ENCODE assay signal across 8 cellular contexts in the genomic region with DNA sequence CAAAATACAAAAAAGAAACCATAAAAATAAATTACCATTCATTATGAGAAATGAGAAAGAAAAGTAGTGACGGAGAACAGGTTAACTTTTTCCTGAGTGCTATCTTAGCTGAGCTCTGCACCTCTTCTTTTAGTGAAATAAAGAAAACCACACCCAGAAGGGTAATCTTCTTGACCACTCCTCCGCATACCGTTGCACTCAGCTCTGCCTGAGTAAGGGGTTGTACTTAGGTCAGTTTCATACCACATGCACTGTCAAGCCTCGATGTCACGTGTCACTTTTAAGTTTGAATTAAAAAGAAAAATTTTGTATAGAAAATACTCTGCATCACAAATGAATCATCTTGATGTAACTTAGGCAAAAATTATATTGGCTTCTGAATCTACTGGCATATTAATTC. TPM values are rescaled to one million over a fixed set of nuclear protein-coding genes. Genes with fewer than 3 reads are reported as not detected.
DNase-seq lines count a peak whose midpoint lies in the region; ATAC-seq and TF ChIP-seq lines count a peak whose summit lies in the region.

No MANE protein-coding gene starts in this region.

- H3K4me3 Mint-ChIP-seq in mesothelial cell of epicardium = peak overlapping the region; percentile 99

- no peaks in the 10 kb centered on the region for H3K27me3 Mint-ChIP-seq in mesothelial cell of epicardium (ENCODE audit: low read depth)

- in situ Hi-C loops in astrocyte of the spinal cord (cut with HindIII; ENCODE audit: low sequenced_read_pairs) = no loop called here

- CTCF ChIA-PET in GM10248 (lab: Yijun Ruan, JAX) = no interaction called here

- ATAC-seq in HG03095 (IDR thresholded peaks at IDR 0.05; ENCODE audit: unreplicated experiment) (peak; percentile 37), HG03469 (IDR thresholded peaks at IDR 0.05; ENCODE audit: unreplicated experiment) (no peak)

- H3K27ac Mint-ChIP-seq in mesothelial cell of epicardium = peak overlapping the region; percentile 100

- TF ChIP-seq CTCF in GM10248 (IDR thresholded peaks at IDR 0.05; ENCODE audit: control extremely low read depth, extremely low read depth, low read depth, missing control alignments) (no peak), astrocyte of the spinal cord (IDR thresholded peaks at IDR 0.05; ENCODE audit: low read depth, low read length) (no peak), mesothelial cell of epicardium (IDR thresholded peaks at IDR 0.05; ENCODE audit: unreplicated experiment) (no peak)

- peaks cover 61% of the 10 kb centered on the region for H3K4me1 Mint-ChIP-seq in mesothelial cell of epicardium

- peaks cover 11% of the 10 kb centered on the region for H3K36me3 Mint-ChIP-seq in mesothelial cell of epicardium

- POLR2A ChIA-PET in GM10248 (lab: Yijun Ruan, JAX) = interaction anchor here (1.0 kb wide), 1 partner anchor 53 kb away, joined by 3 read pairs; no protein-coding TSS in a partner anchor

- no peaks in the 10 kb centered on the region for H3K9me3 Mint-ChIP-seq in mesothelial cell of epicardium

- peak overlapping the region; percentile 72 for H3K4me3 ChIP-seq in astrocyte of the spinal cord (ENCODE audit: low read depth, low read length)

- peak; percentile 49 for DNase-seq in GM10248 (ENCODE audit: extremely low spot score)
- peak; percentile 35 for DNase-seq in astrocyte of the spinal cord (ENCODE audit: low read depth, low spot score)
- no peak for DNase-seq in mesothelial cell of epicardium (ENCODE audit: low spot score in 2 of 2, unreplicated experiment in 2 of 2)
- DNase-seq in NOMO-1 treated with dmso at 0.1 percent for 144 hours (lab: John Stamatoyannopoulos, UW; ENCODE audit: unreplicated experiment) = no peak
- no peak for DNase-seq in NCI-H774 (lab: John Stamatoyannopoulos, UW)
- no peak for DNase-seq in Ammon's horn (ENCODE audit: low spot score)

RNA-seq across cellular contexts. Expression of a gene that starts 2.8 kb away (rescaled TPM):
- total RNA-seq in mesothelial cell of epicardium = 195 to 208 TPM (median 204 TPM) in 3 replicates

Comparison
In these comparisons a context has a peak if more than half of its experiments do, and no peak if none do; other contexts are left out.
1. DNase-seq: peak in GM10248 (single experiment) and astrocyte of the spinal cord (single experiment); none in mesothelial cell of epicardium (0 of 2), NOMO-1 treated with dmso at 0.1 percent for 144 hours (single experiment), NCI-H774 (single experiment) and Ammon's horn (single experiment).